ENCODE assay signal across 20 cellular contexts in genomic region chr7:128974241-128974934, GRCh38. TPM values are rescaled to one million over a fixed set of nuclear protein-coding genes. Genes with fewer than 3 reads are reported as not detected.
DNase-seq lines count a peak whose midpoint lies in the region; ATAC-seq and TF ChIP-seq lines count a peak whose summit lies in the region.
"Had no signal": no experiment of that assay in that cellular context is flagged by ENCODE, and none has a peak within 500 bp of the region (broad histone marks: within the 10 kb centered on the region; RNA-seq: fewer than 3 reads in every experiment).

No MANE protein-coding gene starts in this region.

- H3K27me3 Mint-ChIP-seq in HFFc6 (ENCODE audit: insufficient read depth) = no peaks in the 10 kb centered on the region; the same call in 1 of the 2 replicates
- H3K27me3 Mint-ChIP-seq: stimulated activated naive CD8-positive, alpha-beta T cell treated with anti-CD3 and anti-CD28 coated beads, Interleukin-15, amount 100 ng/mL, for 72 hours had no signal

- H3K27ac ChIP-seq in WERI-Rb-1 = peak overlapping the region; percentile 51
- H3K27ac ChIP-seq: KMS-11, transverse colon had no signal

- TF ChIP-seq CTCF in HFFc6 (IDR thresholded peaks at IDR 0.05) (no peak), WERI-Rb-1 (IDR thresholded peaks at IDR 0.05; ENCODE audit: low read depth, low read length) (no peak), fibroblast of pulmonary artery (IDR thresholded peaks at IDR 0.05; ENCODE audit: low read length, missing control alignments) (no peak)

- H3K4me3 Mint-ChIP-seq in HFFc6 = no peak overlapping the region
- H3K4me3 Mint-ChIP-seq: CD8-positive, alpha-beta T cell; neural crest cell; stimulated activated naive CD8-positive, alpha-beta T cell treated with anti-CD3 and anti-CD28 coated beads, Interleukin-15, amount 100 ng/mL, for 72 hours had no signal

- H3K27ac Mint-ChIP-seq in HFFc6 = peak overlapping the region; percentile 70
- H3K27ac Mint-ChIP-seq: CD8-positive, alpha-beta T cell had no signal

- peaks cover 7% of the 10 kb centered on the region; the same call in 1 of the 2 replicates for H3K4me1 Mint-ChIP-seq in HFFc6 (ENCODE audit: low read depth)
- H3K4me1 Mint-ChIP-seq: neural crest cell; stimulated activated naive CD8-positive, alpha-beta T cell treated with anti-CD3 and anti-CD28 coated beads, Interleukin-15, amount 100 ng/mL, for 72 hours had no signal

- peaks cover 78% of the 10 kb centered on the region for H3K36me3 ChIP-seq in WERI-Rb-1

- H3K9me3 ChIP-seq in WERI-Rb-1 (ENCODE audit: severe bottlenecking) = no peaks in the 10 kb centered on the region
- H3K9me3 ChIP-seq: transverse colon had no signal

- DNase-seq in HFFc6 (peak; percentile 79), WERI-Rb-1 (peak; percentile 53), fibroblast of pulmonary artery (ENCODE audit: low read depth) (peak; percentile 80), non-pigmented ciliary epithelial cell (ENCODE audit: low read depth) (peak; percentile 13), NCI-H1105 (lab: John Stamatoyannopoulos, UW) (no peak), hypothalamus (lab: John Stamatoyannopoulos, UW) (no peak)
- DNase-seq: activated naive CD4-positive, alpha-beta T cell treated with anti-CD3 and anti-CD28 coated beads, Interleukin-2, amount 50 U/mL, for 16 hours; activated T-cell treated with anti-CD3 and anti-CD28 coated beads, Interleukin-2, amount 50 U/mL, for 48 hours; CD8-positive, alpha-beta T cell; foreskin melanocyte; NCI-H187 treated with DMSO at 0.1 percent for 48 hours; stimulated activated CD4-positive, alpha-beta T cell treated with anti-CD3 and anti-CD28 coated beads, Interleukin-4, amount 100 ng/mL, for 1 hour; stimulated activated naive CD8-positive, alpha-beta T cell treated with anti-CD3 and anti-CD28 coated beads, Interleukin-15, amount 100 ng/mL, for 72 hours; T1000; transverse colon had no signal

- no peaks in the 10 kb centered on the region for H3K9me3 Mint-ChIP-seq in HFFc6
- H3K9me3 Mint-ChIP-seq: CD8-positive, alpha-beta T cell; neural crest cell; stimulated activated naive CD8-positive, alpha-beta T cell treated with anti-CD3 and anti-CD28 coated beads, Interleukin-15, amount 100 ng/mL, for 72 hours had no signal

- no peak for ATAC-seq in HG02885 (IDR thresholded peaks at IDR 0.05; ENCODE audit: poor library complexity, unreplicated experiment)
- ATAC-seq in HG03097 (IDR thresholded peaks at IDR 0.05; ENCODE audit: low FRiP score, unreplicated experiment) = no peak
- ATAC-seq: CD8-positive, alpha-beta T cell; stimulated activated naive CD8-positive, alpha-beta T cell treated with anti-CD3 and anti-CD28 coated beads, Interleukin-15, amount 100 ng/mL, for 72 hours had no signal

- H3K36me3 Mint-ChIP-seq in HFFc6 (ENCODE audit: low read depth) = peaks cover 43% of the 10 kb centered on the region

- H3K27me3 ChIP-seq in WERI-Rb-1 (ENCODE audit: insufficient read depth, low read depth, severe bottlenecking) = no peaks in the 10 kb centered on the region
- H3K27me3 ChIP-seq: transverse colon had no signal

- no peak overlapping the region for H3K4me3 ChIP-seq in WERI-Rb-1 (ENCODE audit: low read depth, low read length)
- no peak overlapping the region for H3K4me3 ChIP-seq in fibroblast of pulmonary artery (replicated peaks; ENCODE audit: low read depth, low read length)
- H3K4me3 ChIP-seq: transverse colon had no signal

RNA-seq across cellular contexts. Expression of gene IRF5, which starts 36.7 kb away (rescaled TPM):
- under 1 TPM in 1 of 6 experiments, not detected in 5; 0.09 TPM for total RNA-seq in HFFc6 (2021; fragmentation: NEBNext Ultra II Directional; extraction: Animal tissue kit (Norgen Biotek cat#: 25700))
- total RNA-seq: neural crest cell, RPMI7951 had no signal

Comparison
In these comparisons a context has a peak if more than half of its experiments do, and no peak if none do; other contexts are left out.
1. DNase-seq: peak in HFFc6 (single experiment), WERI-Rb-1 (single experiment), fibroblast of pulmonary artery (single experiment) and non-pigmented ciliary epithelial cell (single experiment); none in NCI-H1105 (single experiment) and hypothalamus (0 of 51).